1 cellular context compared by ENCODE assay signal in the genomic region with DNA sequence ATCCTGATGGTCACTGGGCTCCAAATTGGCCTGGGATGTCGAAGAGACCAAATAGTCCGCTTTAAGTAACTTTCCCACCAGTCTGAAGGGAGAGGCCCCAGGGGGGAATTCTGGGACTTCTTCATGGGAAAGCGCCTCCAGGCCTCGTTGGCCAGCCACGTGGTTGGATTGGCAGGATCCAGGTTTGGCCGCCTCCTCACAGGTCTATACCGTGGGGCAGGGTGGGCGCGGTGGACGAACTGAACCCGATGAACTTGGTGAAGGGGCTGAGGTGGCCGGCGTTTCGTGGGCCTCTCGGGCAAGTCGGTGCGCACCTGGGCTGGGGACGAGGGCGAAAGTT.
TF ChIP-seq lines count a peak whose summit lies in the region.

No MANE protein-coding gene starts in this region.

TF ChIP-seq in GM12878, 131 proteins besides CTCF, POLR2A, EP300 and RAD21:
- TF ChIP-seq ZNF592 (IDR thresholded peaks at IDR 0.05) (no peak), PAX5 (IDR thresholded peaks at IDR 0.05; ENCODE audit: borderline replicate concordance, low read depth, low read length) (no peak), ZSCAN29 (IDR thresholded peaks at IDR 0.05) (no peak), REST (IDR thresholded peaks at IDR 0.05; ENCODE audit: low read depth, low read length) (no peak), MTA2 (IDR thresholded peaks at IDR 0.05; ENCODE audit: low read depth) (no peak), SMAD1 (IDR thresholded peaks at IDR 0.05; ENCODE audit: low read depth, partially characterized antibody) (no peak), MEF2B (IDR thresholded peaks at IDR 0.05; ENCODE audit: partially characterized antibody, poor library complexity, severe bottlenecking) (no peak), JUND (IDR thresholded peaks at IDR 0.05; ENCODE audit: low read depth, low read length) (no peak), SPI1 (IDR thresholded peaks at IDR 0.05; ENCODE audit: borderline replicate concordance, insufficient read depth, low read depth, low read length) (no peak), IKZF1 (conservative IDR thresholded peaks at IDR 0.05) (no peak), ZNF622 (IDR thresholded peaks at IDR 0.05) (no peak), SREBF2 (IDR thresholded peaks at IDR 0.05; ENCODE audit: low read length) (no peak)
